In the genomic region with DNA sequence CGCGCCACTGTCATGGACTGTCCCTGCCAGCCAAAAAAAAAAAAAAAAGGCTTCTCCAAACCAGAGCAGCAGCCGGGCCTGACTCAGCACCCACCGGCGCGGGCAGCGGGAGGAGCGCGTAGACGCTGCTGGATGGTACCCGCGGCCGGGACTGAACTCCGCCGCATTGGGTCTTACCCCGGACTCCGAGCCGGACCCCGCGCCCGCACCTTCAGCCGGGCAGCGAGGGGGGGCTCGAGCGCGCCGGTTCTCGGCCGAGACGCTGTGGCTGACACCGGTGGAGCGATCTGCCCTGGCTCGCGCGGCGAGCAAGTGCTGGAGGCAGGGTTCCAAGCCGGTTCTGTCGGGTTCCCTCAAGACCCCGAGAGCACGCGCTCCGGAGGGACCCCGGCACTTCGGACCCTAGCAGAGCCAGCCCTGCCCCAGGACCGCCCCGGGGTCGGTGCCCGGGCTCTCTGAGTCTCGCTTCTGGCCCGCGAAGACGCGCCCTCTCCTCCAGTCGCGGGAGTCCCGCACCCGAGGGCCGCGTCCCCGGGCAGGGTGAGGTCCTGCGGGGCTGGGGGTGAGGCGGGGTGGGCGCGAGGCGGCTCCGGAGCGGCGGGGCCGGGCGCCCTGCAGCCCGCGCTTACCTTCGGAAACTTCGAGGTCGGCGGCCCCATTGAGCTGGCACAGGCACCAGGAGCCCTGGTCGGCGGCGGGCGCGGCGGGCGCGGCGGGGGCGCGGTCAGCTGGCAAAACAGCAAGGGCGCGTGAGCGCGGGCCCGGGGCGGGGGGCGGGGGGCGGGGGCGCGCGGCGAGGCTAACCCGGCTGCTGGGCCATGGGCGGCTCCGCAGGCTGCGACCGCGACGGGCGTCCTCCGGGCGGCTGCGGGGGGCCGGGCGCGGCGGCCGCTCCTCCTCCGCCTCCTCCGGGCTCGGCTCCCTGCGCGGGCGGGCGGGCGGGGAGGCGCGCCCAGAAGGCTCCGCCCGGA, we compare ENCODE assay signal across 8 cellular contexts. TPM values are rescaled to one million over a fixed set of nuclear protein-coding genes. Genes with fewer than 3 reads are reported as not detected.
DNase-seq lines count a peak whose midpoint lies in the region; ATAC-seq, FAIRE-seq and TF ChIP-seq lines count a peak whose summit lies in the region.

No MANE protein-coding gene starts in this region.

- ATAC-seq in HG03095 (IDR thresholded peaks at IDR 0.05; ENCODE audit: unreplicated experiment) (no peak), GM19324 (IDR thresholded peaks at IDR 0.05; ENCODE audit: low FRiP score, unreplicated experiment) (no peak)

- peak overlapping the region; percentile 31 for H3K4me3 Mint-ChIP-seq in chondrocyte (ENCODE audit: unreplicated experiment)

- H3K27ac Mint-ChIP-seq in chondrocyte (ENCODE audit: unreplicated experiment), result no peak overlapping the region

- no peak for FAIRE-seq in urothelium cell line (lab: Jason Lieb, UNC)
- no peak for FAIRE-seq in GM12891 (lab: Jason Lieb, UNC)

- TF ChIP-seq CTCF in chondrocyte (IDR thresholded peaks at IDR 0.05) (no peak), lower leg skin (IDR thresholded peaks at IDR 0.05) (no peak)

- peak overlapping the region; percentile 19 for H3K4me3 ChIP-seq in lower leg skin (ENCODE audit: low read depth, poor library complexity, severe bottlenecking)

- intact Hi-C loops in lower leg skin (cut with DNase I; ENCODE audit: low total_unique reads), result no loop called here

- TF ChIP-seq POLR2A in lower leg skin (IDR thresholded peaks at IDR 0.05), result no peak
- no peak for TF ChIP-seq POLR2A in GM12891 (IDR thresholded peaks at IDR 0.05; ENCODE audit: low read depth, low read length)

- H3K36me3 Mint-ChIP-seq in chondrocyte (ENCODE audit: low read depth), result no peaks in the 10 kb centered on the region

- DNase-seq in stimulated activated CD4-positive, alpha-beta T cell treated with anti-CD3 and anti-CD28 coated beads, Interleukin-15, amount 100 ng/mL, for 24 hours, result peak; percentile 29
- no peak for DNase-seq in stimulated activated CD4-positive, alpha-beta T cell treated with anti-CD3 and anti-CD28 coated beads, Interleukin-2, amount 100 ng/mL, for 24 hours
- no peak for DNase-seq in chondrocyte (ENCODE audit: low spot score)
- DNase-seq in lower leg skin (ENCODE audit: low spot score in 2 of 2), result no peak
- DNase-seq in urothelium cell line (ENCODE audit: low spot score), result peak; percentile 54
- no peak for DNase-seq in GM12891 (ENCODE audit: insufficient read length, low spot score)

- peaks cover 2% of the 10 kb centered on the region for H3K9me3 Mint-ChIP-seq in chondrocyte (ENCODE audit: low read depth)

- 0 to 1% methylated on average over 37 to 41 of the region's 127 CpGs for WGBS in lower leg skin, 2 donors

- H3K27me3 Mint-ChIP-seq in chondrocyte (ENCODE audit: low read depth), result peaks cover 49% of the 10 kb centered on the region

- H3K4me1 Mint-ChIP-seq in chondrocyte (ENCODE audit: low read depth), result peaks cover 5% of the 10 kb centered on the region

TF ChIP-seq in GM12891, 5 proteins besides CTCF, POLR2A, EP300 and RAD21:
- no peak for TF ChIP-seq TAF1 (IDR thresholded peaks at IDR 0.05; ENCODE audit: low read depth, low read length)
- no peak for TF ChIP-seq SPI1 (IDR thresholded peaks at IDR 0.05; ENCODE audit: low read depth, low read length)
- TF ChIP-seq POLR2AphosphoS5 (IDR thresholded peaks at IDR 0.05; ENCODE audit: low read depth, low read length), result no peak
- no peak for TF ChIP-seq PAX5 (IDR thresholded peaks at IDR 0.05; ENCODE audit: insufficient read depth, low read length, severe bottlenecking)
- no peak for TF ChIP-seq POU2F2 (IDR thresholded peaks at IDR 0.05; ENCODE audit: low read depth, low read length)
TF ChIP-seq in GM12891: peak in this region for 0.

RNA-seq across cellular contexts. Expression of a gene that starts 11.8 kb away (rescaled TPM):
- total RNA-seq in chondrocyte, result 36.7 to 46.4 TPM (median 44.1 TPM) in 3 replicates
- total RNA-seq in lower leg skin, result 10 to 100 TPM; 14.1 to 33.7 (median 27.0) TPM
- 8.2 TPM for polyA plus RNA-seq in GM12891 (2012; ENCODE audit: low read depth, missing spikeins)

Comparison
In these comparisons a context has a peak if more than half of its experiments do, and no peak if none do; other contexts are left out.
1. DNase-seq: peak in stimulated activated CD4-positive, alpha-beta T cell treated with anti-CD3 and anti-CD28 coated beads, Interleukin-15, amount 100 ng/mL, for 24 hours (single experiment) and urothelium cell line (single experiment); none in stimulated activated CD4-positive, alpha-beta T cell treated with anti-CD3 and anti-CD28 coated beads, Interleukin-2, amount 100 ng/mL, for 24 hours (0 of 2), chondrocyte (single experiment), lower leg skin (0 of 2) and GM12891 (single experiment).